13 cellular contexts compared by ENCODE assay signal in genomic region chr18:48135436-48135966, GRCh38.
DNase-seq lines count a peak whose midpoint lies in the region; ATAC-seq and TF ChIP-seq lines count a peak whose summit lies in the region.
"Had no signal": no experiment of that assay in that cellular context is flagged by ENCODE, and none has a peak within 500 bp of the region (broad histone marks: within the 10 kb centered on the region; RNA-seq: fewer than 3 reads in every experiment).

No MANE protein-coding gene starts in this region.

- TF ChIP-seq POLR2A in right lobe of liver (IDR thresholded peaks at IDR 0.05): no peak
- TF ChIP-seq POLR2A in spleen (IDR thresholded peaks at IDR 0.05): no peak

- H3K36me3 ChIP-seq in right lobe of liver (no peaks in the 10 kb centered on the region), spleen (no peaks in the 10 kb centered on the region)

- H3K4me1 Mint-ChIP-seq in brain: peaks cover 61% of the 10 kb centered on the region

- H3K27ac ChIP-seq in right lobe of liver: no peak overlapping the region
- peak overlapping the region in 6 of 8 donors; percentile 69 to 78 (median 73) for H3K27ac ChIP-seq in spleen
- H3K27ac ChIP-seq: 22Rv1, SK-N-MC had no signal

- peak; percentile 67 for DNase-seq in DMS79 treated with DMSO at 0.1 percent for 48 hours (lab: John Stamatoyannopoulos, UW)
- DNase-seq in DMS79 (lab: John Stamatoyannopoulos, UW): no peak
- peak in 1 of 3 donors; percentile 9 for DNase-seq in right lobe of liver
- DNase-seq in spleen: peak; percentile 0
- DNase-seq in stimulated activated CD4-positive, alpha-beta T cell treated with anti-CD3 and anti-CD28 coated beads, Interleukin-4, amount 100 ng/mL, for 1 hour: no peak
- no peak for DNase-seq in NCI-H526 (lab: John Stamatoyannopoulos, UW)
- DNase-seq: activated CD8-positive, alpha-beta memory T cell treated with anti-CD3 and anti-CD28 coated beads for 24 hours; GDM1; NCI-H2227 treated with DMSO at 0.1 percent for 48 hours had no signal

- H3K4me1 ChIP-seq in right lobe of liver (peaks cover 0 to 20% (median 0%) of the 10 kb centered on the region in 4 donors), spleen (peaks cover 2 to 70% (median 38%) of the 10 kb centered on the region in 6 donors)

- peak overlapping the region; percentile 67 to 83 (median 77) for H3K4me3 Mint-ChIP-seq in brain

- H3K9me3 ChIP-seq in right lobe of liver (no peaks in the 10 kb centered on the region), spleen (no peaks in the 10 kb centered on the region)

- 16% methylated on average over 13 of the region's 14 CpGs for WGBS in right lobe of liver (ENCODE audit: insufficient coverage, low coverage, low lambda C conversion rate, missing lambda C conversion rate)
- 10 to 19% (median 10%) methylated on average over 14 of the region's 14 CpGs for WGBS in spleen, 5 donors

- H3K27me3 ChIP-seq in right lobe of liver (no peaks in the 10 kb centered on the region), spleen (replicated peaks in 1 of 7) (peaks cover 0 to 64% (median 25%) of the 10 kb centered on the region in 7 donors)

- peaks cover 78% of the 10 kb centered on the region for H3K27me3 Mint-ChIP-seq in brain

- H3K9me3 Mint-ChIP-seq in brain: peaks cover 0 to 3% (median 0%) of the 10 kb centered on the region in 5 experiments

- TF ChIP-seq CTCF in brain (conservative IDR thresholded peaks at IDR 0.05): no peak
- TF ChIP-seq CTCF in right lobe of liver (IDR thresholded peaks at IDR 0.05): no peak
- no peak for TF ChIP-seq CTCF in spleen (IDR thresholded peaks at IDR 0.05 in 8 of 11, conservative IDR thresholded peaks at IDR 0.05 in 3 of 11)

- H3K36me3 Mint-ChIP-seq in brain: no peaks in the 10 kb centered on the region

- H3K4me3 ChIP-seq in right lobe of liver: peak overlapping the region; percentile 58 to 65 (median 64)
- H3K4me3 ChIP-seq in spleen: peak overlapping the region; percentile 36 to 70 (median 43)
- H3K4me3 ChIP-seq: SK-N-MC had no signal

- ATAC-seq in right lobe of liver: no peak
- ATAC-seq in GM18907 (IDR thresholded peaks at IDR 0.05; ENCODE audit: unreplicated experiment): no peak

- peak overlapping the region in 2 of 5 experiments; percentile 44 to 51 for H3K27ac Mint-ChIP-seq in brain

- intact Hi-C loops in right lobe of liver (cut with DNase I): no loop called here
- intact Hi-C loops in spleen (cut with DNase I; ENCODE audit: low total_unique reads): no loop called here

Comparison
In these comparisons a context has a peak if more than half of its experiments do, and no peak if none do; other contexts are left out.
1. DNase-seq: peak in DMS79 treated with DMSO at 0.1 percent for 48 hours (single experiment) and spleen (single experiment); none in DMS79 (single experiment), stimulated activated CD4-positive, alpha-beta T cell treated with anti-CD3 and anti-CD28 coated beads, Interleukin-4, amount 100 ng/mL, for 1 hour (single experiment) and NCI-H526 (0 of 2).
2. H3K27ac ChIP-seq: peak in spleen (6 of 8); none in right lobe of liver (0 of 3).